32 cellular contexts compared by ENCODE assay signal in the genomic region with DNA sequence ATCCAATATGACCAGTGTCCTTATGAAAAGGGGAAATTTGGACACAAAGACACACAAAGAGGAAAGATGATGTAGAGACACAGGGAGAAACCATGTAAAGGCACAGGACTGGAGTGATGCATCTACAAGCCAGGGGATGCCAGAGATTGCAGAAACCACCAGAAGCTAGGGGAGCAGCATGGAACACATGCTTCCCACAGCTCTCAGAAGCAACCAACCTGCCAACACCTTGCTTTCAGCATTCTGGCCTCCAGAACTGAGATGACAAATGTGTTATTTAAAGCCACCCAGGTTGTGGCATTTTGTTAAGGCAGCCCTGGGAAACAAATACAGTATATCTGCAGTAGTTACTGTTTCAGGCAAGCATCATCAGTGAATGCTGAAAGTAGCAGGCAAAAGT.
"Had no signal": no experiment of that assay in that cellular context is flagged by ENCODE, and none has a peak within 500 bp of the region (broad histone marks: within the 10 kb centered on the region; RNA-seq: fewer than 3 reads in every experiment).

No MANE protein-coding gene starts in this region.

- H3K4me1 ChIP-seq: SJCRH30 had no signal

- DNase-seq: activated CD4-positive, alpha-beta memory T cell treated with anti-CD3 and anti-CD28 coated beads, Interleukin-2, amount 10 ng/mL, durations not matched to agents 7 days and 5 days; activated CD4-positive, alpha-beta T cell treated with anti-CD3 and anti-CD28 coated beads for 1 hour; activated CD4-positive, alpha-beta T cell treated with anti-CD3 and anti-CD28 coated beads for 48 hours; activated CD4-positive, CD25-positive, alpha-beta regulatory T cell; activated CD8-positive, alpha-beta memory T cell treated with anti-CD3 and anti-CD28 coated beads for 24 hours; activated CD8-positive, alpha-beta memory T cell treated with anti-CD3 and anti-CD28 coated beads, Interleukin-2, amount 10 ng/mL, durations not matched to agents 7 days and 5 days; activated CD8-positive, alpha-beta memory T cell treated with anti-CD3 and anti-CD28 coated beads, Interleukin-2, amount 50 U/mL, for 48 hours; activated effector memory CD4-positive, alpha-beta T cell treated with Interleukin-2 at 50 U/mL for 16 hours; activated naive CD4-positive, alpha-beta T cell treated with anti-CD3 and anti-CD28 coated beads, Interleukin-2, amount 50 U/mL, for 16 hours; activated naive CD8-positive, alpha-beta T cell treated with anti-CD3 and anti-CD28 coated beads for 36 hours; activated T-cell treated with anti-CD3 and anti-CD28 coated beads, Interleukin-2, amount 50 U/mL, for 48 hours; amniotic stem cell; aorta; brain microvascular endothelial cell; NCI-H1092 treated with DMSO at 0.1 percent for 48 hours; NCI-H1417; NCI-H146; NCI-H187; NCI-H2029 treated with DMSO at 0.1 percent for 48 hours; NCI-H2107; NCI-H2171; NCI-H510A; NCI-H526; NCI-H748 treated with DMSO at 0.1 percent for 48 hours; NK-92 treated with Interleukin-12 subunit alpha and Interleukin-12 subunit beta, amount 100 ng/mL, for 24 hours; SHP77; SJCRH30; T1000; WERI-Rb-1 had no signal

- H3K4me1 Mint-ChIP-seq: activated CD4-positive, alpha-beta memory T cell treated with anti-CD3 and anti-CD28 coated beads, Interleukin-2, amount 10 ng/mL, durations not matched to agents 7 days and 5 days; activated CD8-positive, alpha-beta memory T cell treated with anti-CD3 and anti-CD28 coated beads, Interleukin-2, amount 10 ng/mL, durations not matched to agents 7 days and 5 days had no signal

- H3K4me3 Mint-ChIP-seq: activated CD4-positive, alpha-beta memory T cell treated with anti-CD3 and anti-CD28 coated beads, Interleukin-2, amount 10 ng/mL, durations not matched to agents 7 days and 5 days; activated CD8-positive, alpha-beta memory T cell treated with anti-CD3 and anti-CD28 coated beads, Interleukin-2, amount 10 ng/mL, durations not matched to agents 7 days and 5 days; activated naive CD8-positive, alpha-beta T cell treated with anti-CD3 and anti-CD28 coated beads for 36 hours had no signal

- H3K27ac ChIP-seq: brain microvascular endothelial cell, KMS-11, SJCRH30, SK-N-MC, WERI-Rb-1 had no signal

- ATAC-seq: activated CD8-positive, alpha-beta memory T cell treated with anti-CD3 and anti-CD28 coated beads, Interleukin-2, amount 10 ng/mL, durations not matched to agents 7 days and 5 days; PC-3 had no signal

- H3K27me3 Mint-ChIP-seq: activated CD4-positive, alpha-beta memory T cell treated with anti-CD3 and anti-CD28 coated beads, Interleukin-2, amount 10 ng/mL, durations not matched to agents 7 days and 5 days; activated CD8-positive, alpha-beta memory T cell treated with anti-CD3 and anti-CD28 coated beads, Interleukin-2, amount 10 ng/mL, durations not matched to agents 7 days and 5 days; activated naive CD8-positive, alpha-beta T cell treated with anti-CD3 and anti-CD28 coated beads for 36 hours had no signal

- H3K27me3 ChIP-seq: brain microvascular endothelial cell, SJCRH30 had no signal

- H3K27ac Mint-ChIP-seq: activated CD4-positive, alpha-beta memory T cell treated with anti-CD3 and anti-CD28 coated beads, Interleukin-2, amount 10 ng/mL, durations not matched to agents 7 days and 5 days; activated CD8-positive, alpha-beta memory T cell treated with anti-CD3 and anti-CD28 coated beads, Interleukin-2, amount 10 ng/mL, durations not matched to agents 7 days and 5 days; activated naive CD8-positive, alpha-beta T cell treated with anti-CD3 and anti-CD28 coated beads for 36 hours had no signal

- H3K4me3 ChIP-seq: SJCRH30, SK-N-MC had no signal

- H3K9me3 ChIP-seq: SJCRH30 had no signal
